8 cellular contexts compared by ENCODE assay signal in the genomic region with DNA sequence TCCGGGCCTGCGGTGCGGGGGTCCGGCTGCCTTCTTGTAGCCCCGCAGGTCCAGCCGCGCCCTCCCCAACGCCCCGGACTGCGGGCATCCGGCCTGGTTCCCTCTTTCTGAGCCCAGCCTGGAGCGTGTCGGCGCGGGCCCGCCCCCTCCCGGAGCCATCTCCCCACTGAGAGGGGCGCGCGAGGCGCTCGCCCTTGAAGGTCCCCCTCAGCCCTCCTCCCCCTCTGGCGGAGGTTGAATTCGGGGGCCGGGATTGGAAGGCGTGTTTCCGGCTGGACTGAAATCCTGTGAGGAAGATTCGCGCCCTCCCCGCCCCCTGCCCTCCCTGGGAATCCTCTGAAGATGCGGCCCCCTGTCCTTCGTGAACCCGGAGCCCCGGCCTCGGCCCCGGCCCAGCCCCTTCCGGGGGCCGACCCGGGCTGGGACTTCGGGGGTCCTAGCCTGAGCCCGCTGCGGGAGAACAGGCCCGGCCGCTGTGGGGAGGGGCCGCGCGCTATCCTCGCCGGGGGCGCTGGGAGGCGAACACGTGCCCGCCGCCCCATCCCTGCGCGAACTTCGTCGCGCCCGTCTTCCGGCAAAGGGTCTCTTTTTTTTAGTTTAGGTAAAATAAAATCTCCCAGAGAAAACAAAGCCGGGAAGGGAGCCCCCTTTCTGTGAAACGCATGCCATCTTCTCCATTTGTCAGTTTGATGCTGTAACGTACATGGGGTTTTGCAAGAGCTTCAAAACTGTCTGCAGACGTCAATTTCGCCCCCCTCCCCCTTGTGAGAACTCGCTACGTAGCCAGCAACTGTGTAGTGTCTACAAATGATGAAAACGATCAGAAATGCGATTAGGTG. TPM values are rescaled to one million over a fixed set of nuclear protein-coding genes. Genes with fewer than 3 reads are reported as not detected.
A peak's percentile ranks its signal among the peaks of the same experiment; 100 is the strongest.
DNase-seq lines count a peak whose midpoint lies in the region; ATAC-seq and TF ChIP-seq lines count a peak whose summit lies in the region.

No MANE protein-coding gene starts in this region.

- DNase-seq in NCI-H1436 (lab: John Stamatoyannopoulos, UW) (peak; percentile 69), NCI-H1436 treated with DMSO at 0.1 percent for 48 hours (lab: John Stamatoyannopoulos, UW) (no peak), NCI-H510A (lab: John Stamatoyannopoulos, UW) (peak; percentile 67), choroid plexus epithelial cell (ENCODE audit: low read depth) (peak; percentile 94), left colon (peak; percentile 71 to 84)
- DNase-seq in activated CD4-positive, alpha-beta T cell treated with anti-CD3 and anti-CD28 coated beads for 36 hours: peak; percentile 87
- DNase-seq in stimulated activated CD4-positive, alpha-beta T cell treated with anti-CD3 and anti-CD28 coated beads, Interleukin-1b, Interleukin-23, amount 100 ng/mL, for 4 hours (ENCODE audit: low read depth in 2 of 2): peak; percentile 54 to 62

- no peaks in the 10 kb centered on the region for H3K9me3 Mint-ChIP-seq in activated CD4-positive, alpha-beta T cell treated with anti-CD3 and anti-CD28 coated beads for 36 hours (ENCODE audit: low read depth)

- peak overlapping the region; percentile 80 for H3K4me3 ChIP-seq in choroid plexus epithelial cell (ENCODE audit: low read depth, low read length)

- CTCF ChIA-PET in activated CD4-positive, alpha-beta T cell treated with anti-CD3 and anti-CD28 coated beads for 36 hours (lab: Charles Lee): interaction anchor here (1.0 to 1.7 kb wide), 6 partner anchors 8 to 115 kb away, joined by 3 to 7 read pairs (median 4); no protein-coding TSS in a partner anchor

- peaks cover 60% of the 10 kb centered on the region for H3K4me1 Mint-ChIP-seq in activated CD4-positive, alpha-beta T cell treated with anti-CD3 and anti-CD28 coated beads for 36 hours

- POLR2A ChIA-PET in activated CD4-positive, alpha-beta T cell treated with anti-CD3 and anti-CD28 coated beads for 36 hours (lab: Charles Lee): interaction anchor here (0.6 to 1.3 kb wide), 6 partner anchors 15 to 803 kb away, joined by 4 to 8 read pairs (median 4); a partner anchor contains a TSS

- peak; percentile 56 for TF ChIP-seq CTCF in choroid plexus epithelial cell (conservative IDR thresholded peaks at IDR 0.05; ENCODE audit: low read depth, low read length)

- peak overlapping the region; percentile 95 for H3K27ac Mint-ChIP-seq in activated CD4-positive, alpha-beta T cell treated with anti-CD3 and anti-CD28 coated beads for 36 hours

- H3K36me3 Mint-ChIP-seq in activated CD4-positive, alpha-beta T cell treated with anti-CD3 and anti-CD28 coated beads for 36 hours (ENCODE audit: low read depth): peaks cover 6% of the 10 kb centered on the region

- intact Hi-C loops in activated CD4-positive, alpha-beta T cell treated with anti-CD3 and anti-CD28 coated beads for 36 hours (cut with DNase I, micrococcal nuclease): loop anchor here (1.0 to 10.0 kb wide), 8 partner anchors 21 to 660 kb away; a partner anchor contains a TSS
- intact Hi-C loops in left colon (cut with DNase I, micrococcal nuclease): no loop called here

- no peaks in the 10 kb centered on the region for H3K27me3 Mint-ChIP-seq in activated CD4-positive, alpha-beta T cell treated with anti-CD3 and anti-CD28 coated beads for 36 hours

- ATAC-seq in HG03045 (IDR thresholded peaks at IDR 0.05; ENCODE audit: unreplicated experiment): peak; percentile 50
- ATAC-seq in activated CD4-positive, alpha-beta T cell treated with anti-CD3 and anti-CD28 coated beads for 36 hours: peak; percentile 73
- ATAC-seq in left colon: peak; percentile 59

- H3K4me3 Mint-ChIP-seq in activated CD4-positive, alpha-beta T cell treated with anti-CD3 and anti-CD28 coated beads for 36 hours: peak overlapping the region; percentile 87

RNA-seq across cellular contexts. Expression of a gene that starts 0.6 kb away (rescaled TPM):
- 100 to 1,000 TPM in 1 of 2 experiments, 10 to 100 TPM in 1; 69.8 to 125 TPM for total RNA-seq in activated CD4-positive, alpha-beta T cell treated with anti-CD3 and anti-CD28 coated beads for 36 hours
- 100 to 1,000 TPM; 487 to 575 TPM for total RNA-seq in left colon

RNA-seq across cellular contexts. Expression of a gene that starts 46.6 kb away (rescaled TPM):
- total RNA-seq in activated CD4-positive, alpha-beta T cell treated with anti-CD3 and anti-CD28 coated beads for 36 hours: 10 to 100 TPM; 34.3 to 48.8 TPM
- 10 to 100 TPM; 12.3 to 15.7 TPM for total RNA-seq in left colon

RNA-seq across cellular contexts. Expression of a gene that starts 47.0 kb away (rescaled TPM):
- 10 to 100 TPM; 31.3 to 40.4 TPM for total RNA-seq in activated CD4-positive, alpha-beta T cell treated with anti-CD3 and anti-CD28 coated beads for 36 hours
- total RNA-seq in left colon: 10 to 100 TPM; 66.8 to 79.2 TPM

Comparison
In these comparisons a context has a peak if more than half of its experiments do, and no peak if none do; other contexts are left out.
1. intact Hi-C loops: an anchor here in activated CD4-positive, alpha-beta T cell treated with anti-CD3 and anti-CD28 coated beads for 36 hours (1.0 to 10.0 kb wide); none called in left colon.